Comparison of ENCODE assay signal across 13 cellular contexts in the genomic region with DNA sequence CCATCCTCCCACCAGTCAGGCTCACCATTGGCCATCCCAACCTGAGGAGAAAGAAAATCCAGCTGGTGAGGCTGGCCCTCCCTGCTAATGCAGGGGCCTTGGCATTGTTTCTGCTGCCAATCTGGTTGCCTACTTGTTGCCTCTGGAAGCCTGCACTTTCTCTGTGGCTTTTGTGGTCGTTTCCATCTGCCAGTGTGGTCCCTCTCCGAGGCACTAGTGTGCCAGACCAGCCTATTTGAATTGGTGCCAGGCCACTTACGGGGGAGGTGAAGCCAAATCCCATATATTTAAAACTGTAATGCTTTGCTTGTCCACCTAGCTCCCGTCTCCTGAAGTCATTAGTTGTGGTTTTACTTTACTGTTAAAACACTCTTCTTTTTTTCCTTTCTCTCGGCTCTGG.
DNase-seq lines count a peak whose midpoint lies in the region; ATAC-seq and TF ChIP-seq lines count a peak whose summit lies in the region.
"Had no signal": no experiment of that assay in that cellular context is flagged by ENCODE, and none has a peak within 500 bp of the region (broad histone marks: within the 10 kb centered on the region; RNA-seq: fewer than 3 reads in every experiment).

No MANE protein-coding gene starts in this region.

- TF ChIP-seq CTCF in mammary epithelial cell (conservative IDR thresholded peaks at IDR 0.05 in 1 of 2, IDR thresholded peaks at IDR 0.05 in 1 of 2; ENCODE audit: extremely low read depth in 1 of 2, insufficient read depth in 1 of 2, low read depth in 1 of 2, low read length in 2 of 2) (no peak), uterus (IDR thresholded peaks at IDR 0.05) (no peak), omental fat pad (IDR thresholded peaks at IDR 0.05) (no peak)

- peaks cover 0 to 1% (median under 1%) of the 10 kb centered on the region in 4 donors for H3K4me1 Mint-ChIP-seq in CD4-positive, alpha-beta memory T cell

- H3K27ac Mint-ChIP-seq in CD4-positive, alpha-beta memory T cell, result no peak overlapping the region

- intact Hi-C loops in mammary epithelial cell (cut with micrococcal nuclease) (no loop called here), uterus (cut with DNase I; ENCODE audit: low total_unique reads) (no loop called here)
- intact Hi-C loops in CD4-positive, alpha-beta memory T cell (cut with micrococcal nuclease), result no loop called here

- H3K27me3 ChIP-seq in mammary epithelial cell (ENCODE audit: insufficient read depth, low read length) (no peaks in the 10 kb centered on the region), uterus (no peaks in the 10 kb centered on the region)
- H3K27me3 ChIP-seq in CD4-positive, alpha-beta memory T cell (ENCODE audit: insufficient read depth, low read length), result no peaks in the 10 kb centered on the region
- H3K27me3 ChIP-seq: heart right ventricle had no signal

- no peak overlapping the region for H3K27ac ChIP-seq in mammary epithelial cell (ENCODE audit: insufficient read depth, low read depth, low read length)
- H3K27ac ChIP-seq in uterus, result peak overlapping the region; percentile 24 to 61
- H3K27ac ChIP-seq in CD4-positive, alpha-beta memory T cell (ENCODE audit: low read depth, low read length), result no peak overlapping the region

- H3K36me3 ChIP-seq in mammary epithelial cell (ENCODE audit: insufficient read depth, low read length) (no peaks in the 10 kb centered on the region), uterus (no peaks in the 10 kb centered on the region)
- no peaks in the 10 kb centered on the region for H3K36me3 ChIP-seq in CD4-positive, alpha-beta memory T cell (ENCODE audit: insufficient read depth, low read length)
- H3K36me3 ChIP-seq: heart right ventricle had no signal

- no peaks in the 10 kb centered on the region for H4K20me1 ChIP-seq in mammary epithelial cell (ENCODE audit: insufficient read depth, low read length)

- peaks cover 8% of the 10 kb centered on the region in 2 donors for H3K27me3 Mint-ChIP-seq in CD4-positive, alpha-beta memory T cell

- CTCF ChIA-PET in mammary epithelial cell (lab: Charles Lee; ENCODE audit: low non-redundant PET), result no interaction called here
- CTCF ChIA-PET in CD4-positive, alpha-beta memory T cell (lab: Charles Lee; ENCODE audit: partially characterized antibody), result interaction anchor here (0.6 to 1.2 kb wide), 2 partner anchors 8 to 995 kb away, joined by 3 read pairs; no protein-coding TSS in a partner anchor

- H3K4me3 Mint-ChIP-seq in CD4-positive, alpha-beta memory T cell, result no peak overlapping the region

- H3K9me3 ChIP-seq in mammary epithelial cell (replicated peaks; ENCODE audit: insufficient read depth, low read length) (no peaks in the 10 kb centered on the region), uterus (no peaks in the 10 kb centered on the region)
- H3K9me3 ChIP-seq in CD4-positive, alpha-beta memory T cell (ENCODE audit: control insufficient read depth in 1 of 2, low read length in 2 of 2), result no peaks in the 10 kb centered on the region
- H3K9me3 ChIP-seq: heart right ventricle had no signal

- H3K9ac ChIP-seq in mammary epithelial cell (ENCODE audit: insufficient read depth, low read length), result no peak overlapping the region

- POLR2A ChIA-PET in CD4-positive, alpha-beta memory T cell (lab: Charles Lee; ENCODE audit: partially characterized antibody), result no interaction called here

- H3K4me3 ChIP-seq in mammary epithelial cell (replicated peaks in 1 of 3; ENCODE audit: insufficient read depth in 1 of 3, low read depth in 2 of 3, low read length in 3 of 3) (no peak overlapping the region), uterus (no peak overlapping the region)
- H3K4me3 ChIP-seq in CD4-positive, alpha-beta memory T cell (ENCODE audit: low read length in 2 of 2), result no peak overlapping the region
- H3K4me3 ChIP-seq: heart right ventricle had no signal

- H2AFZ ChIP-seq in mammary epithelial cell (ENCODE audit: low read depth, low read length), result peak overlapping the region; percentile 66

- in situ Hi-C loops in mammary epithelial cell (cut with MboI; ENCODE audit: low sequenced_read_pairs in 2 of 2), result loop anchor here in 1 of 2 donors (25.0 kb wide), 3 partner anchors 127 to 777 kb away; partner anchors contain the start of genes RRAGA and SAXO1

- DNase-seq in NCI-H1417 (lab: John Stamatoyannopoulos, UW) (peak in 2 of 3 experiments; percentile 2 to 51), NCI-H1417 treated with DMSO at 0.1 percent for 48 hours (lab: John Stamatoyannopoulos, UW) (no peak), NCI-H345 (lab: John Stamatoyannopoulos, UW) (peak; percentile 55), mammary epithelial cell (peak; percentile 64), uterus (peak; percentile 27 to 40), AG08396 (ENCODE audit: low spot score) (no peak), omental fat pad (ENCODE audit: low spot score) (no peak)
- DNase-seq in CD4-positive, alpha-beta memory T cell, result no peak
- DNase-seq: 8988T; activated CD8-positive, alpha-beta memory T cell treated with anti-CD3 and anti-CD28 coated beads, Interleukin-2, amount 50 U/mL, for 4 hours; amygdala; heart right ventricle; T1000 had no signal

- no peaks in the 10 kb centered on the region for H3K9me3 Mint-ChIP-seq in CD4-positive, alpha-beta memory T cell

- H3K4me1 ChIP-seq in mammary epithelial cell (ENCODE audit: insufficient read depth, low read length), result peaks cover 20% of the 10 kb centered on the region
- peaks cover 0 to 7% of the 10 kb centered on the region in 2 donors for H3K4me1 ChIP-seq in uterus
- H3K4me1 ChIP-seq in CD4-positive, alpha-beta memory T cell (ENCODE audit: insufficient read depth, low read length), result no peaks in the 10 kb centered on the region

- peak overlapping the region; percentile 13 for H3K4me2 ChIP-seq in mammary epithelial cell (ENCODE audit: insufficient read depth, low read depth, low read length)

- WGBS in mammary epithelial cell (ENCODE audit: low coverage, missing lambda C conversion rate), result 8% methylated on average over 4 of the region's 5 CpGs

- no TSS peak for BruUV-seq in mammary epithelial cell (replicated peaks; lab: Mats Ljungman, UMichigan)

- dilution Hi-C loops in mammary epithelial cell (cut with HindIII; ENCODE audit: low sequenced_read_pairs), result no loop called here

- no peaks in the 10 kb centered on the region for H3K79me2 ChIP-seq in mammary epithelial cell (ENCODE audit: insufficient read depth, low read length)

- no peak for TF ChIP-seq POLR2A in uterus (IDR thresholded peaks at IDR 0.05)

- no peaks in the 10 kb centered on the region for H3K36me3 Mint-ChIP-seq in CD4-positive, alpha-beta memory T cell

- no peak for ATAC-seq in omental fat pad (ENCODE audit: low FRiP score)
- ATAC-seq: heart right ventricle had no signal

Comparison
In these comparisons a context has a peak if more than half of its experiments do, and no peak if none do; other contexts are left out.
1. DNase-seq: peak in NCI-H1417 (2 of 3), NCI-H345 (single experiment), mammary epithelial cell (single experiment) and uterus (2 of 2); none in NCI-H1417 treated with DMSO at 0.1 percent for 48 hours (single experiment), AG08396 (single experiment), omental fat pad (single experiment) and CD4-positive, alpha-beta memory T cell (0 of 5).
2. H3K27ac ChIP-seq: peak in uterus (2 of 2); none in mammary epithelial cell (single experiment) and CD4-positive, alpha-beta memory T cell (single experiment).